9 cellular contexts compared by ENCODE assay signal in genomic region chr4:54439831-54440243, GRCh38.
A peak's percentile ranks its signal among the peaks of the same experiment; 100 is the strongest.
DNase-seq lines count a peak whose midpoint lies in the region; ATAC-seq and TF ChIP-seq lines count a peak whose summit lies in the region.
"Had no signal": no experiment of that assay in that cellular context is flagged by ENCODE, and none has a peak within 500 bp of the region (broad histone marks: within the 10 kb centered on the region; RNA-seq: fewer than 3 reads in every experiment).

No MANE protein-coding gene starts in this region.

- no peak for TF ChIP-seq CTCF in epithelial cell of esophagus (IDR thresholded peaks at IDR 0.05; ENCODE audit: insufficient read depth, low read depth, low read length, missing control alignments)

- H3K4me3 ChIP-seq in epithelial cell of esophagus (ENCODE audit: low read length): no peak overlapping the region

- ATAC-seq in GM19035 (IDR thresholded peaks at IDR 0.05; ENCODE audit: unreplicated experiment) (no peak), GM19463 (IDR thresholded peaks at IDR 0.05; ENCODE audit: unreplicated experiment) (no peak)

- peak; percentile 13 for DNase-seq in GF-D8 (lab: John Stamatoyannopoulos, UW)
- DNase-seq in NOMO-1 treated with dmso at 0.1 percent for 144 hours (lab: John Stamatoyannopoulos, UW; ENCODE audit: unreplicated experiment): peak; percentile 84
- peak; percentile 34 for DNase-seq in epithelial cell of esophagus (ENCODE audit: low read depth)
- DNase-seq in nucleus accumbens (lab: John Stamatoyannopoulos, UW): peak in 36 of 56 donors; percentile 1 to 54 (median 12)
- DNase-seq in cerebellum (ENCODE audit: low spot score): no peak
- no peak for DNase-seq in effector CD8-positive, alpha-beta T cell (lab: John Stamatoyannopoulos, UW)
- DNase-seq: naive thymus-derived CD8-positive, alpha-beta T cell had no signal

Comparison
In these comparisons a context has a peak if more than half of its experiments do, and no peak if none do; other contexts are left out.
1. DNase-seq: peak in GF-D8 (single experiment), NOMO-1 treated with dmso at 0.1 percent for 144 hours (single experiment), epithelial cell of esophagus (single experiment) and nucleus accumbens (36 of 56); none in cerebellum (single experiment) and effector CD8-positive, alpha-beta T cell (single experiment).